ENCODE assay signal across 37 cellular contexts in genomic region chr9:137404971-137405584, GRCh38. TPM values are rescaled to one million over a fixed set of nuclear protein-coding genes. Genes with fewer than 3 reads are reported as not detected.
"Had no signal": no experiment of that assay in that cellular context is flagged by ENCODE, and none has a peak within 500 bp of the region (broad histone marks: within the 10 kb centered on the region; RNA-seq: fewer than 3 reads in every experiment).

No MANE protein-coding gene starts in this region.

- H3K36me3 ChIP-seq: breast epithelium, WERI-Rb-1 had no signal

- H3K9me3 Mint-ChIP-seq: activated naive CD4-positive, alpha-beta T cell treated with anti-CD3 and anti-CD28 coated beads, Interleukin-2, amount 50 U/mL, for 24 hours; activated naive CD8-positive, alpha-beta T cell treated with anti-CD3 and anti-CD28 coated beads, Interleukin-2, amount 10 ng/mL, durations not matched to agents 7 days and 5 days; activated T-cell treated with anti-CD3 and anti-CD28 coated beads, Interleukin-2, amount 50 U/mL, for 24 hours; activated T-helper 2 cell treated with anti-CD3 and anti-CD28 coated beads, Interferon-gamma antibody, Interleukin-2, Interleukin-4, amounts not matched to agents 10 μg/mL and 5 μg/mL and 100 μg/mL, durations not matched to agents 14 hours and 24 hours and 36 hours had no signal

- H3K27ac Mint-ChIP-seq: activated CD8-positive, alpha-beta T cell treated with anti-CD3 and anti-CD28 coated beads, Interleukin-2, amount 10 ng/mL, durations not matched to agents 7 days and 5 days; activated naive CD4-positive, alpha-beta T cell treated with anti-CD3 and anti-CD28 coated beads, Interleukin-2, amount 50 U/mL, for 24 hours; activated naive CD8-positive, alpha-beta T cell treated with anti-CD3 and anti-CD28 coated beads, Interleukin-2, amount 10 ng/mL, durations not matched to agents 7 days and 5 days; activated T-cell treated with anti-CD3 and anti-CD28 coated beads, Interleukin-2, amount 50 U/mL, for 24 hours; activated T-helper 2 cell treated with anti-CD3 and anti-CD28 coated beads, Interferon-gamma antibody, Interleukin-2, Interleukin-4, amounts not matched to agents 10 μg/mL and 5 μg/mL and 100 μg/mL, durations not matched to agents 14 hours and 24 hours and 36 hours had no signal

- H3K27me3 ChIP-seq: body of pancreas, breast epithelium had no signal

- H3K27me3 Mint-ChIP-seq: activated naive CD4-positive, alpha-beta T cell treated with anti-CD3 and anti-CD28 coated beads, Interleukin-2, amount 50 U/mL, for 24 hours; activated T-cell treated with anti-CD3 and anti-CD28 coated beads, Interleukin-2, amount 50 U/mL, for 24 hours had no signal

- H3K4me3 Mint-ChIP-seq: activated CD8-positive, alpha-beta T cell treated with anti-CD3 and anti-CD28 coated beads, Interleukin-2, amount 10 ng/mL, durations not matched to agents 7 days and 5 days; activated naive CD8-positive, alpha-beta T cell treated with anti-CD3 and anti-CD28 coated beads, Interleukin-2, amount 10 ng/mL, durations not matched to agents 7 days and 5 days; activated T-cell treated with anti-CD3 and anti-CD28 coated beads, Interleukin-2, amount 50 U/mL, for 24 hours had no signal

- H3K4me3 ChIP-seq: body of pancreas, breast epithelium had no signal

- DNase-seq: activated CD4-positive, alpha-beta T cell treated with anti-CD3 and anti-CD28 coated beads for 1 hour; activated CD4-positive, alpha-beta T cell treated with anti-CD3 and anti-CD28 coated beads for 48 hours; activated CD4-positive, alpha-beta T cell treated with anti-CD3 and anti-CD28 coated beads, Interleukin-2, amount 50 U/mL, for 48 hours; activated CD4-positive, CD25-positive, alpha-beta regulatory T cell; activated CD8-positive, alpha-beta T cell treated with anti-CD3 and anti-CD28 coated beads, Interleukin-2, amount 10 ng/mL, durations not matched to agents 7 days and 5 days; activated gamma-delta T cell; activated naive CD4-positive, alpha-beta T cell treated with Interleukin-2 at 50 U/mL for 16 hours; activated naive CD8-positive, alpha-beta T cell treated with anti-CD3 and anti-CD28 coated beads, Interleukin-2, amount 10 ng/mL, durations not matched to agents 7 days and 5 days; activated T-cell treated with anti-CD3 and anti-CD28 coated beads, Interleukin-2, amount 50 U/mL, for 24 hours; amygdala; body of pancreas; Karpas-422; KBM-7; NCI-H1105; NCI-H1417 treated with DMSO at 0.1 percent for 48 hours; NCI-H1694; NCI-H1930; NCI-H2081 treated with DMSO at 0.1 percent for 48 hours; NCI-H226; NCI-H446 treated with DMSO at 0.1 percent for 48 hours; NCI-H524; NCI-H69; NCI-H82; NK-92 treated with Interleukin-12 subunit alpha and Interleukin-12 subunit beta, amount 100 ng/mL, for 24 hours; SIG-M5; T1000; WERI-Rb-1 had no signal

- H3K27ac ChIP-seq: body of pancreas, breast epithelium, RWPE1, WERI-Rb-1 had no signal

- H3K9me3 ChIP-seq: body of pancreas, breast epithelium had no signal

- ATAC-seq: activated CD8-positive, alpha-beta T cell treated with anti-CD3 and anti-CD28 coated beads, Interleukin-2, amount 10 ng/mL, durations not matched to agents 7 days and 5 days; body of pancreas; PC-3; Right ventricle myocardium inferior had no signal

RNA-seq across cellular contexts. Expression of gene ENTPD8, which starts 36.1 kb away (rescaled TPM):
- total RNA-seq: activated CD8-positive, alpha-beta T cell treated with anti-CD3 and anti-CD28 coated beads, Interleukin-2, amount 10 ng/mL, durations not matched to agents 7 days and 5 days; activated naive CD8-positive, alpha-beta T cell treated with anti-CD3 and anti-CD28 coated beads, Interleukin-2, amount 10 ng/mL, durations not matched to agents 7 days and 5 days; activated T-helper 2 cell treated with anti-CD3 and anti-CD28 coated beads, Interferon-gamma antibody, Interleukin-2, Interleukin-4, amounts not matched to agents 10 μg/mL and 5 μg/mL and 100 μg/mL, durations not matched to agents 14 hours and 24 hours and 36 hours; cardiac septum; MCF 10A; PC-3; Right ventricle myocardium inferior; SK-MEL-5; T-helper 2 cell treated with Interferon-gamma antibody and Interleukin-4, amounts not matched to agents 100 ng/mL and 5 ng/mL, for 36 hours had no signal
